8 cellular contexts compared by ENCODE assay signal in genomic region chr15:101008158-101009139, GRCh38.
DNase-seq lines count a peak whose midpoint lies in the region; ATAC-seq and TF ChIP-seq lines count a peak whose summit lies in the region.

No MANE protein-coding gene starts in this region.

- H3K9me2 ChIP-seq in hepatocyte (replicated peaks; ENCODE audit: insufficient read depth) = no peaks in the 10 kb centered on the region

- peak; percentile 89 for ATAC-seq in HG02642 (IDR thresholded peaks at IDR 0.05; ENCODE audit: poor library complexity, unreplicated experiment)
- peak; percentile 91 for ATAC-seq in aorta (ENCODE audit: low FRiP score)

- H3K4me3 ChIP-seq in hepatocyte (peak overlapping the region; percentile 37), aorta (ENCODE audit: low read length in 2 of 2) (peak overlapping the region in 1 of 2 donors; percentile 40)

- H3K4me2 ChIP-seq in hepatocyte = peak overlapping the region; percentile 90

- peak; percentile 100 for TF ChIP-seq CTCF in GM12872 (IDR thresholded peaks at IDR 0.05; ENCODE audit: insufficient read depth, low read depth, low read length)
- peak; percentile 91 for TF ChIP-seq CTCF in hepatocyte (IDR thresholded peaks at IDR 0.05; ENCODE audit: poor library complexity)

- intact Hi-C loops in aorta (cut with DNase I) = loop anchor here in 1 of 2 donors (2.0 kb wide), 1 partner anchor 90 kb away; the partner anchor contains the start of gene LRRK1

- DNase-seq in NCI-H1105 (lab: John Stamatoyannopoulos, UW) = peak; percentile 95
- DNase-seq in T-helper 1 cell = peak; percentile 62 to 81 (median 74)
- DNase-seq in amygdala (lab: John Stamatoyannopoulos, UW) = peak in 37 of 56 donors; percentile 11 to 79 (median 36)
- DNase-seq in hepatocyte (ENCODE audit: low spot score) = peak; percentile 92
- peak; percentile 73 for DNase-seq in renal cortical epithelial cell (ENCODE audit: low read depth)
- peak; percentile 87 to 94 for DNase-seq in aorta

- H3K36me3 ChIP-seq in hepatocyte (replicated peaks; ENCODE audit: insufficient read depth, low read depth) (no peaks in the 10 kb centered on the region), aorta (ENCODE audit: control insufficient read depth in 1 of 2, insufficient read depth in 2 of 2, low read length in 1 of 2) (peaks cover 0 to 2% of the 10 kb centered on the region in 2 donors)

- H3K27me3 ChIP-seq in hepatocyte (no peaks in the 10 kb centered on the region), aorta (ENCODE audit: control insufficient read depth in 1 of 2, insufficient read depth in 2 of 2, low read length in 1 of 2) (no peaks in the 10 kb centered on the region)

- H3K79me2 ChIP-seq in hepatocyte = no peaks in the 10 kb centered on the region

- no peaks in the 10 kb centered on the region for H4K20me1 ChIP-seq in hepatocyte (ENCODE audit: insufficient read depth, poor library complexity, severe bottlenecking)

- H3K9me3 ChIP-seq in hepatocyte (ENCODE audit: low read depth) (no peaks in the 10 kb centered on the region), aorta (ENCODE audit: control insufficient read depth, low read length) (no peaks in the 10 kb centered on the region)

- H3K4me1 ChIP-seq in hepatocyte (ENCODE audit: insufficient read depth) (peaks cover 6% of the 10 kb centered on the region), aorta (ENCODE audit: control insufficient read depth in 1 of 2, insufficient read depth in 2 of 2, low read length in 2 of 2) (no peaks in the 10 kb centered on the region)

- H2AFZ ChIP-seq in hepatocyte = peak overlapping the region; percentile 89

- H3K27ac ChIP-seq in hepatocyte = peak overlapping the region; percentile 58
- H3K27ac ChIP-seq in aorta (ENCODE audit: low read depth in 1 of 2, low read length in 2 of 2) = no peak overlapping the region

- WGBS in hepatocyte (ENCODE audit: low lambda C conversion rate, missing lambda C conversion rate) = 34% methylated on average over 48 of the region's 48 CpGs
- 16 to 19% methylated on average over 48 of the region's 48 CpGs for WGBS in aorta, 2 donors

Comparison
In these comparisons a context has a peak if more than half of its experiments do, and no peak if none do; other contexts are left out.
1. DNase-seq: peak in every context shown above with its lines; median percentile 95 in NCI-H1105; 92 in hepatocyte; 90 in aorta; 74 in T-helper 1 cell; 73 in renal cortical epithelial cell; 36 in amygdala.